2 cellular contexts compared by ENCODE assay signal in the genomic region with DNA sequence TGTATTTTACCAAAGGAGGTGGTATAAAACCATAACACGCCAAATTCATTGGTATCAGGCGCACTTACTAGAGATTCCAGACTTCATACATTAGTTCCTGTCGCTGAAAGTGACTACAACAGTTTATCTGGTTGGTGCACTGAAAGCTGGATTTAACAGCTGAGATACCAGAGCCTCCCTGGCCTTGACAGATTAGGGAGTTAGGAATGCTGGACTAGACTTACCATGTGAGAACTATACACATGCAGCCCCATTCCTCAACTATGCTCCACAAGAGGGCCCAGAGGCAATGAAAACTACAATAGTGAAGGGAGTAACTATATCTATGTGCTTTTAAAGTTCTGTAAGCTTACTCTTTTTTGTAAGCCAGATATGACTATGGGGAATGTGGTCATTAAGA.
TF ChIP-seq lines count a peak whose summit lies in the region.

No MANE protein-coding gene starts in this region.

TF ChIP-seq in A549, 52 proteins besides CTCF, POLR2A, EP300 and RAD21 (continued from another document):
- TF ChIP-seq REST (IDR thresholded peaks at IDR 0.05) (no peak), MAX (IDR thresholded peaks at IDR 0.05) (no peak), FOSL2 (IDR thresholded peaks at IDR 0.05) (no peak), FOSL2 (CRISPR knock-in tag; IDR thresholded peaks at IDR 0.05) (no peak), BCL3 (IDR thresholded peaks at IDR 0.05) (no peak), TP53 (CRISPR knock-in tag; IDR thresholded peaks at IDR 0.05) (no peak), ZFP36 (IDR thresholded peaks at IDR 0.05; ENCODE audit: borderline replicate concordance, partially characterized antibody) (no peak), SMC3 (IDR thresholded peaks at IDR 0.05) (no peak), RNF2 (IDR thresholded peaks at IDR 0.05; ENCODE audit: borderline replicate concordance, low read depth) (no peak), RFX5 (IDR thresholded peaks at IDR 0.05) (no peak), RARB (CRISPR knock-in tag; IDR thresholded peaks at IDR 0.05) (no peak), CHD2 (IDR thresholded peaks at IDR 0.05; ENCODE audit: low read length, partially characterized antibody) (no peak), ZC3H11A (IDR thresholded peaks at IDR 0.05) (no peak), HDAC2 (IDR thresholded peaks at IDR 0.05) (no peak), TFCP2L1 (CRISPR knock-in tag; IDR thresholded peaks at IDR 0.05) (no peak), HOXA7 (CRISPR knock-in tag; IDR thresholded peaks at IDR 0.05) (no peak)

TF ChIP-seq in K562, 482 proteins besides CTCF, POLR2A, EP300 and RAD21 (continued from another document):
- TF ChIP-seq TEAD1 (CRISPR knock-in tag; IDR thresholded peaks at IDR 0.05): 0 out of 4 replicates have a peak, but pooled peaks of 1 of the 2 experiments have one; percentile 30
- TF ChIP-seq, protein P1, sequence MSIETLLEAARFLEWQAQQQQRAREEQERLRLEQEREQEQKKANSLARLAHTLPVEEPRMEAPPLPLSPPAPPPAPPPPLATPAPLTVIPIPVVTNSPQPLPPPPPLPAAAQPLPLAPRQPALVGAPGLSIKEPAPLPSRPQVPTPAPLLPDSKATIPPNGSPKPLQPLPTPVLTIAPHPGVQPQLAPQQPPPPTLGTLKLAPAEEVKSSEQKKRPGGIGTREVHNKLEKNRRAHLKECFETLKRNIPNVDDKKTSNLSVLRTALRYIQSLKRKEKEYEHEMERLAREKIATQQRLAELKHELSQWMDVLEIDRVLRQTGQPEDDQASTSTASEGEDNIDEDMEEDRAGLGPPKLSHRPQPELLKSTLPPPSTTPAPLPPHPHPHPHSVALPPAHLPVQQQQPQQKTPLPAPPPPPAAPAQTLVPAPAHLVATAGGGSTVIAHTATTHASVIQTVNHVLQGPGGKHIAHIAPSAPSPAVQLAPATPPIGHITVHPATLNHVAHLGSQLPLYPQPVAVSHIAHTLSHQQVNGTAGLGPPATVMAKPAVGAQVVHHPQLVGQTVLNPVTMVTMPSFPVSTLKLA (conservative IDR thresholded peaks at IDR 0.05): peak in 1 of 2 experiments; percentile 41; a peak in 1 of 4 replicates
- 0 out of 3 replicates have a peak, but pooled peaks of 1 of the 2 experiments have one; percentile 51 for TF ChIP-seq CBX3 (IDR thresholded peaks at IDR 0.05; ENCODE audit: borderline replicate concordance in 1 of 2, low read length in 2 of 2)
- TF ChIP-seq PML (IDR thresholded peaks at IDR 0.05; ENCODE audit: low read length): peak; percentile 62
- TF ChIP-seq KLF13 (tag; IDR thresholded peaks at IDR 0.05; ENCODE audit: borderline replicate concordance, low read depth): no peak
- peak; percentile 54 for TF ChIP-seq NFIC (IDR thresholded peaks at IDR 0.05)
- no peak for TF ChIP-seq CUX1 (CRISPR knock-in tag; IDR thresholded peaks at IDR 0.05)
- TF ChIP-seq SRF (CRISPR knock-in tag; IDR thresholded peaks at IDR 0.05): peak in 1 of 2 experiments; percentile 30; a peak in 1 of 4 replicates
- TF ChIP-seq TCF3 (CRISPR knock-in tag; IDR thresholded peaks at IDR 0.05): peak; percentile 92
- peak; percentile 45; the same call in 1 of the 2 replicates for TF ChIP-seq SMAD4 (CRISPR knock-in tag; conservative IDR thresholded peaks at IDR 0.05)
- peak; percentile 82 for TF ChIP-seq MTA2 (IDR thresholded peaks at IDR 0.05; ENCODE audit: low read depth)
- peak; percentile 67 for TF ChIP-seq PHB2 (IDR thresholded peaks at IDR 0.05; ENCODE audit: low read depth)
- no peak for TF ChIP-seq SREBF1 (IDR thresholded peaks at IDR 0.05; ENCODE audit: borderline replicate concordance, low read depth, low read length)
- TF ChIP-seq ZNF551 (CRISPR knock-in tag; IDR thresholded peaks at IDR 0.05): no peak
- TF ChIP-seq TAL1 (IDR thresholded peaks at IDR 0.05): peak; percentile 91
- peak; percentile 21 for TF ChIP-seq TAF9B (IDR thresholded peaks at IDR 0.05; ENCODE audit: partially characterized antibody)
- TF ChIP-seq GATA2 (CRISPR knock-in tag; IDR thresholded peaks at IDR 0.05): peak; percentile 35; the same call in 1 of the 2 replicates
- no peak for TF ChIP-seq ZSCAN32 (CRISPR knock-in tag; IDR thresholded peaks at IDR 0.05)
- no peak for TF ChIP-seq CHD1 (IDR thresholded peaks at IDR 0.05; ENCODE audit: low read length)
- TF ChIP-seq ZNF3 (CRISPR knock-in tag; IDR thresholded peaks at IDR 0.05): no peak
- TF ChIP-seq PURB (CRISPR knock-in tag; IDR thresholded peaks at IDR 0.05; ENCODE audit: low read depth): no peak
- no peak for TF ChIP-seq ZSCAN29 (IDR thresholded peaks at IDR 0.05)
- TF ChIP-seq ZNF239 (CRISPR knock-in tag; IDR thresholded peaks at IDR 0.05): no peak
- TF ChIP-seq TEAD4 (IDR thresholded peaks at IDR 0.05; ENCODE audit: low read length): peak; percentile 91
- TF ChIP-seq TEAD4 (CRISPR knock-in tag; IDR thresholded peaks at IDR 0.05; ENCODE audit: borderline replicate concordance): no peak
- no peak for TF ChIP-seq ADNP (tag; IDR thresholded peaks at IDR 0.05)
- TF ChIP-seq ILF3 (IDR thresholded peaks at IDR 0.05; ENCODE audit: borderline replicate concordance): no peak
- TF ChIP-seq HDAC3 (IDR thresholded peaks at IDR 0.05; ENCODE audit: borderline replicate concordance, partially characterized antibody): peak; percentile 34
- no peak for TF ChIP-seq ZNF197 (CRISPR knock-in tag; IDR thresholded peaks at IDR 0.05; ENCODE audit: low read depth)
- peak; percentile 84 for TF ChIP-seq NCOR1 (IDR thresholded peaks at IDR 0.05)
- peak in 1 of 2 experiments; percentile 64; a peak in 1 of 4 replicates for TF ChIP-seq RCOR1 (IDR thresholded peaks at IDR 0.05; ENCODE audit: borderline replicate concordance in 1 of 2, low read depth in 2 of 2, low read length in 2 of 2)
- no peak for TF ChIP-seq ZNF316 (IDR thresholded peaks at IDR 0.05)
- no peak for TF ChIP-seq TBP (optimal IDR thresholded peaks at IDR 0.05; ENCODE audit: low read depth, low read length)
- TF ChIP-seq TRIM24 (IDR thresholded peaks at IDR 0.05): peak; percentile 58 to 77
- TF ChIP-seq ZNF431 (CRISPR knock-in tag; IDR thresholded peaks at IDR 0.05): no peak
- TF ChIP-seq ARID1B (IDR thresholded peaks at IDR 0.05): peak; percentile 88
- peak; percentile 63; the same call in 1 of the 2 replicates for TF ChIP-seq FOXM1 (IDR thresholded peaks at IDR 0.05; ENCODE audit: low read depth)
- TF ChIP-seq FOXM1 (CRISPR knock-in tag; IDR thresholded peaks at IDR 0.05; ENCODE audit: low read depth): no peak
- TF ChIP-seq ZNF584 (CRISPR knock-in tag; IDR thresholded peaks at IDR 0.05; ENCODE audit: low read depth): no peak
- peak in 1 of 2 experiments; percentile 44; a peak in 1 of 4 replicates for TF ChIP-seq HDAC1 (IDR thresholded peaks at IDR 0.05)
- TF ChIP-seq ERF (CRISPR knock-in tag; IDR thresholded peaks at IDR 0.05): no peak
- TF ChIP-seq RBM17 (IDR thresholded peaks at IDR 0.05; ENCODE audit: borderline replicate concordance, low read depth, low read length): no peak
- TF ChIP-seq GATAD2A (IDR thresholded peaks at IDR 0.05): no peak
- no peak for TF ChIP-seq FOXK1 (CRISPR knock-in tag; IDR thresholded peaks at IDR 0.05; ENCODE audit: borderline replicate concordance)
- no peak for TF ChIP-seq JUND (IDR thresholded peaks at IDR 0.05; ENCODE audit: borderline replicate concordance, low read depth, low read length)
- no peak for TF ChIP-seq JUND (tag; IDR thresholded peaks at IDR 0.05; ENCODE audit: borderline replicate concordance, low read depth, low read length)
- peak; percentile 51 to 75 for TF ChIP-seq KDM1A (IDR thresholded peaks at IDR 0.05)
- peak; percentile 91 for TF ChIP-seq HMBOX1 (IDR thresholded peaks at IDR 0.05)
- TF ChIP-seq CBFA2T2 (conservative IDR thresholded peaks at IDR 0.05): peak; percentile 84
- TF ChIP-seq, protein P2, sequence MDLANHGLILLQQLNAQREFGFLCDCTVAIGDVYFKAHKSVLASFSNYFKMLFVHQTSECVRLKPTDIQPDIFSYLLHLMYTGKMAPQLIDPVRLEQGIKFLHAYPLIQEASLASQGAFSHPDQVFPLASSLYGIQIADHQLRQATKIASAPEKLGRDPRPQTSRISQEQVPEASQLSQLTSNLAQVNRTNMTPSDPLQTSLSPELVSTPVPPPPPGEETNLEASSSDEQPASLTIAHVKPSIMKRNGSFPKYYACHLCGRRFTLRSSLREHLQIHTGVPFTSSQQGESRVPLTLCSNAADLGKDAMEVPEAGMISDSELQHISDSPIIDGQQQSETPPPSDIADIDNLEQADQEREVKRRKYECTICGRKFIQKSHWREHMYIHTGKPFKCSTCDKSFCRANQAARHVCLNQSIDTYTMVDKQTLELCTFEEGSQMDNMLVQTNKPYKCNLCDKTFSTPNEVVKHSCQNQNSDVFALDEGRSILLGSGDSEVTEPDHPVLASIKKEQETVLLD (IDR thresholded peaks at IDR 0.05): no peak
- TF ChIP-seq MYNN (IDR thresholded peaks at IDR 0.05): 0 out of 2 replicates have a peak, but pooled peaks have one; percentile 18
- TF ChIP-seq MYNN (CRISPR knock-in tag; IDR thresholded peaks at IDR 0.05): no peak
- peak; percentile 71; the same call in 1 of the 2 replicates for TF ChIP-seq STAT5A (IDR thresholded peaks at IDR 0.05; ENCODE audit: borderline replicate concordance, low read length)
- TF ChIP-seq ELF1 (tag; IDR thresholded peaks at IDR 0.05): no peak
- TF ChIP-seq CC2D1A (IDR thresholded peaks at IDR 0.05): peak; percentile 49; the same call in 1 of the 2 replicates
- no peak for TF ChIP-seq CBFB (CRISPR knock-in tag; IDR thresholded peaks at IDR 0.05)
- TF ChIP-seq XRCC3 (IDR thresholded peaks at IDR 0.05): no peak
- TF ChIP-seq CBFA2T3 (IDR thresholded peaks at IDR 0.05): peak; percentile 92
- TF ChIP-seq FOXK2 (conservative IDR thresholded peaks at IDR 0.05 in 1 of 2, IDR thresholded peaks at IDR 0.05 in 1 of 2; ENCODE audit: low read depth in 2 of 2): 0 out of 4 replicates have a peak, but pooled peaks have one; percentile 34
